In the genomic region with DNA sequence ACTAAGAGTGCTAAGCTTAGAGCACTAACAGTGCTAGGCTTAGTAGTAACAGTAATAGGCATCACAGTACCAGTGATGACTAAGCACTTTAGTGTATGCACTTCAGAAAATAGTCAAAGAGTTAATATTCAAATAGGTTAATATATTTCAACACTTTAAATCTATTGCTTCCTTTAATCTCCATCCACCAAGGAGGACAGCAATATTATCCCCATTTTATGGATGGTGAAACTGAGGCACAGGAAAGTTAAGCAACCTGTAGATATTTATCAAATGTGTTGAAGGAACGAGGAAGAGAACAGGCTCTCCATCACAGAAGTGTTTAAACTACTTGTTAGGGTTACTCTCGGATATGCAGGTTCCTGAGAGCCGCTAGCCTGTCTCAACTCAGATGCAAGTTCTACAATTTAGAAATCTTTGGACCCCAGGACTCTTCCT, we compare ENCODE assay signal across 18 cellular contexts.
"Had no signal": no experiment of that assay in that cellular context is flagged by ENCODE, and none has a peak within 500 bp of the region (broad histone marks: within the 10 kb centered on the region; RNA-seq: fewer than 3 reads in every experiment).

No MANE protein-coding gene starts in this region.

- ATAC-seq: activated T-helper 17 cell treated with anti-CD3 and anti-CD28 coated beads, Interleukin-2, amount 50 U/mL, for 72 hours; naive thymus-derived CD8-positive, alpha-beta T cell had no signal

- H3K4me3 ChIP-seq: dorsolateral prefrontal cortex, pancreas had no signal

- H3K27me3 ChIP-seq: dorsolateral prefrontal cortex, pancreas had no signal

- H3K36me3 ChIP-seq: pancreas had no signal

- DNase-seq: activated B cell treated with CpG ODN at 0.5 μM for 24 hours; activated CD4-positive, alpha-beta T cell treated with anti-CD3 and anti-CD28 coated beads for 4 hours; activated CD8-positive, alpha-beta T cell treated with anti-CD3 and anti-CD28 coated beads for 36 hours; activated naive CD4-positive, alpha-beta T cell; activated naive CD8-positive, alpha-beta T cell treated with anti-CD3 and anti-CD28 coated beads for 36 hours; activated T-cell treated with anti-CD3 and anti-CD28 coated beads, Interleukin-2, amount 50 U/mL, for 1 hour; amniotic stem cell; dorsolateral prefrontal cortex; hippocampal formation; naive thymus-derived CD8-positive, alpha-beta T cell; stimulated activated CD4-positive, alpha-beta T cell treated with anti-CD3 and anti-CD28 coated beads, Interleukin-12 subunit alpha, Interleukin-12 subunit beta, amount 100 ng/mL, for 4 hours; stimulated activated CD4-positive, alpha-beta T cell treated with anti-CD3 and anti-CD28 coated beads, Interleukin-1b, Interleukin-23, amount 100 ng/mL, for 48 hours; stimulated activated CD8-positive, alpha-beta memory T cell treated with anti-CD3 and anti-CD28 coated beads, Interleukin-4, amount 100 ng/mL, for 48 hours; stimulated activated naive CD4-positive, alpha-beta T cell; T-helper 1 cell; T-helper 9 cell had no signal

- H3K4me1 Mint-ChIP-seq: activated T-helper 17 cell treated with anti-CD3 and anti-CD28 coated beads, Interleukin-2, amount 50 U/mL, for 72 hours had no signal

- H3K9me3 ChIP-seq: pancreas had no signal

- H3K27ac Mint-ChIP-seq: activated B cell treated with CpG ODN at 0.5 μM for 24 hours; activated naive CD8-positive, alpha-beta T cell treated with anti-CD3 and anti-CD28 coated beads for 36 hours; activated T-helper 17 cell treated with anti-CD3 and anti-CD28 coated beads, Interleukin-2, amount 50 U/mL, for 72 hours had no signal

- H3K4me3 Mint-ChIP-seq: activated B cell treated with CpG ODN at 0.5 μM for 24 hours; activated CD8-positive, alpha-beta T cell treated with anti-CD3 and anti-CD28 coated beads for 36 hours; activated naive CD8-positive, alpha-beta T cell treated with anti-CD3 and anti-CD28 coated beads for 36 hours; activated T-helper 17 cell treated with anti-CD3 and anti-CD28 coated beads, Interleukin-2, amount 50 U/mL, for 72 hours; naive thymus-derived CD8-positive, alpha-beta T cell had no signal

- H3K9me3 Mint-ChIP-seq: activated B cell treated with CpG ODN at 0.5 μM for 24 hours; activated CD8-positive, alpha-beta T cell treated with anti-CD3 and anti-CD28 coated beads for 36 hours; activated naive CD8-positive, alpha-beta T cell treated with anti-CD3 and anti-CD28 coated beads for 36 hours; activated T-helper 17 cell treated with anti-CD3 and anti-CD28 coated beads, Interleukin-2, amount 50 U/mL, for 72 hours; naive thymus-derived CD8-positive, alpha-beta T cell had no signal

- H3K27me3 Mint-ChIP-seq: activated B cell treated with CpG ODN at 0.5 μM for 24 hours; activated CD8-positive, alpha-beta T cell treated with anti-CD3 and anti-CD28 coated beads for 36 hours; activated naive CD8-positive, alpha-beta T cell treated with anti-CD3 and anti-CD28 coated beads for 36 hours; activated T-helper 17 cell treated with anti-CD3 and anti-CD28 coated beads, Interleukin-2, amount 50 U/mL, for 72 hours; naive thymus-derived CD8-positive, alpha-beta T cell had no signal

- H3K27ac ChIP-seq: pancreas had no signal
